24 cellular contexts compared by ENCODE assay signal in the genomic region with DNA sequence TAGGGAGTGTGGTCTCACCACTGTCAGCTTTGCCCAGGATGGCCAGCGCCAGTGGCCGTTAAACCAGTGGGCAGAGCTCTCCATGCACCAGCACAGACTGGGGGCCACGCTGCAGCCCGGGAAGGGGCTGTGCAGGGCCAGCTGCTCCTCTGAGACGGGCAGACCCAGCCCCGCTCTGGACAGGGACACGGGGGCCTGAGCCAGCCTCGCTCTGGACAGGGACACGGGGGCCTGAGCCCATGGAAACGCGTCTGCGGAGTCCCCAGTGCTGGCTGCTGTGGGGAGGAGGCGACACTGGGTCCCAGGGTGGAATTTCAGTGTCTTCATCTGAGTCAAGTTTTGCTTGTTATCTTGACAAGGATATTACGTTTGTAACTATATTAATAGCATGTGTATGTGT.
A peak's percentile ranks its signal among the peaks of the same experiment; 100 is the strongest.
DNase-seq lines count a peak whose midpoint lies in the region; ATAC-seq and TF ChIP-seq lines count a peak whose summit lies in the region.
"Had no signal": no experiment of that assay in that cellular context is flagged by ENCODE, and none has a peak within 500 bp of the region (broad histone marks: within the 10 kb centered on the region; RNA-seq: fewer than 3 reads in every experiment).

No MANE protein-coding gene starts in this region.

- H3F3A ChIP-seq in GM23248 (ENCODE audit: insufficient read depth), result no peaks in the 10 kb centered on the region

- H3K27ac Mint-ChIP-seq in natural killer cell treated with Interleukin-12 subunit alpha and Interleukin-12 subunit beta and Interleukin-15 and Interleukin-18, amount 100 ng/mL, for 72 hours, result no peak overlapping the region
- no peak overlapping the region for H3K27ac Mint-ChIP-seq in natural killer cell
- H3K27ac Mint-ChIP-seq: CD4-positive, alpha-beta memory T cell; CD4-positive, CD25-positive, alpha-beta regulatory T cell; CD8-positive, alpha-beta memory T cell had no signal

- TF ChIP-seq CTCF in natural killer cell (IDR thresholded peaks at IDR 0.05) (no peak), spleen (IDR thresholded peaks at IDR 0.05 in 8 of 11, conservative IDR thresholded peaks at IDR 0.05 in 3 of 11) (no peak)

- H3K4me1 ChIP-seq in spleen, result peaks cover 0 to 2% (median 0%) of the 10 kb centered on the region in 6 donors
- no peaks in the 10 kb centered on the region for H3K4me1 ChIP-seq in GM23248 (ENCODE audit: insufficient read depth)
- H3K4me1 ChIP-seq: BE2C had no signal

- intact Hi-C loops in left cardiac atrium (cut with DNase I) (no loop called here), Right ventricle myocardium superior (cut with DNase I) (no loop called here), natural killer cell (cut with micrococcal nuclease) (no loop called here), spleen (cut with DNase I; ENCODE audit: low total_unique reads) (no loop called here)

- no peaks in the 10 kb centered on the region for H3K9me3 Mint-ChIP-seq in natural killer cell treated with Interleukin-12 subunit alpha and Interleukin-12 subunit beta and Interleukin-15 and Interleukin-18, amount 100 ng/mL, for 72 hours
- peaks cover 0 to 3% of the 10 kb centered on the region in 2 donors for H3K9me3 Mint-ChIP-seq in natural killer cell

- no peaks in the 10 kb centered on the region for H3K79me2 ChIP-seq in GM23248 (ENCODE audit: insufficient read depth)

- no peak overlapping the region for H3K9ac ChIP-seq in GM23248
- H3K9ac ChIP-seq: BLaER1 had no signal

- no peak overlapping the region for H3K4me3 Mint-ChIP-seq in natural killer cell treated with Interleukin-12 subunit alpha and Interleukin-12 subunit beta and Interleukin-15 and Interleukin-18, amount 100 ng/mL, for 72 hours
- no peak overlapping the region for H3K4me3 Mint-ChIP-seq in natural killer cell
- H3K4me3 Mint-ChIP-seq: CD14-positive monocyte; CD4-positive, alpha-beta memory T cell; CD4-positive, CD25-positive, alpha-beta regulatory T cell; CD8-positive, alpha-beta memory T cell had no signal

- DNase-seq in left cardiac atrium (peak; percentile 7), Right ventricle myocardium superior (no peak), natural killer cell (no peak), spleen (peak; percentile 47), GM23248 (no peak), HCEC 1CT (no peak)
- peak; percentile 28 for DNase-seq in natural killer cell treated with Interleukin-12 subunit alpha and Interleukin-12 subunit beta and Interleukin-15 and Interleukin-18, amount 100 ng/mL, for 72 hours (ENCODE audit: low spot score)
- DNase-seq: 8988T; ACHN; BE2C; CD4-positive, alpha-beta memory T cell; CD4-positive, CD25-positive, alpha-beta regulatory T cell; CD8-positive, alpha-beta memory T cell; COR-L47; DMS 273 treated with DMSO at 0.1 percent for 48 hours; DMS153; DMS53; DMS79; DND-41; EL; GDM1 had no signal

- no peak for TF ChIP-seq POLR2A in spleen (IDR thresholded peaks at IDR 0.05)

- no peaks in the 10 kb centered on the region for H3K36me3 Mint-ChIP-seq in natural killer cell treated with Interleukin-12 subunit alpha and Interleukin-12 subunit beta and Interleukin-15 and Interleukin-18, amount 100 ng/mL, for 72 hours
- H3K36me3 Mint-ChIP-seq in natural killer cell, result no peaks in the 10 kb centered on the region
- H3K36me3 Mint-ChIP-seq: CD14-positive monocyte; CD4-positive, alpha-beta memory T cell; CD4-positive, CD25-positive, alpha-beta regulatory T cell; CD8-positive, alpha-beta memory T cell had no signal

- no peaks in the 10 kb centered on the region for H3K4me1 Mint-ChIP-seq in natural killer cell treated with Interleukin-12 subunit alpha and Interleukin-12 subunit beta and Interleukin-15 and Interleukin-18, amount 100 ng/mL, for 72 hours (ENCODE audit: low read depth in 2 of 2)
- no peaks in the 10 kb centered on the region for H3K4me1 Mint-ChIP-seq in natural killer cell
- H3K4me1 Mint-ChIP-seq: CD14-positive monocyte; CD4-positive, alpha-beta memory T cell; CD4-positive, CD25-positive, alpha-beta regulatory T cell; CD8-positive, alpha-beta memory T cell had no signal

- H3K4me3 ChIP-seq in spleen (no peak overlapping the region), GM23248 (no peak overlapping the region)
- H3K4me3 ChIP-seq: BLaER1, GM12878 had no signal

- H3K27me3 Mint-ChIP-seq in natural killer cell treated with Interleukin-12 subunit alpha and Interleukin-12 subunit beta and Interleukin-15 and Interleukin-18, amount 100 ng/mL, for 72 hours, result no peaks in the 10 kb centered on the region
- peaks cover 0 to 3% of the 10 kb centered on the region in 2 donors for H3K27me3 Mint-ChIP-seq in natural killer cell (ENCODE audit: low read depth in 2 of 2)
- H3K27me3 Mint-ChIP-seq: CD4-positive, CD25-positive, alpha-beta regulatory T cell had no signal

- no peaks in the 10 kb centered on the region for H4K20me1 ChIP-seq in GM23248 (ENCODE audit: insufficient read depth)
- H4K20me1 ChIP-seq: BLaER1 had no signal

- no peak overlapping the region for H2AFZ ChIP-seq in GM23248

- H3K36me3 ChIP-seq in spleen, result no peaks in the 10 kb centered on the region
- H3K36me3 ChIP-seq in GM23248 (ENCODE audit: low read depth), result no peaks in the 10 kb centered on the region
- H3K36me3 ChIP-seq: BE2C, BLaER1 had no signal

- H3K9me3 ChIP-seq in spleen (peaks cover 0 to 16% (median 0%) of the 10 kb centered on the region in 8 donors), GM23248 (ENCODE audit: low read depth) (no peaks in the 10 kb centered on the region)
- H3K9me3 ChIP-seq: BE2C had no signal

- H3K9me2 ChIP-seq in GM23248 (ENCODE audit: insufficient read depth), result no peaks in the 10 kb centered on the region

- WGBS in spleen, 5 donors, result 79 to 85% (median 82%) methylated on average over 11 to 14 of the region's 14 CpGs
- WGBS in GM23248 (ENCODE audit: low coverage in 1 of 2, low lambda C conversion rate in 2 of 2, missing lambda C conversion rate in 2 of 2), 2 experiments, result 51 to 56% methylated on average over 10 of the region's 14 CpGs

- H3K27me3 ChIP-seq in spleen (replicated peaks in 1 of 7) (no peaks in the 10 kb centered on the region), GM23248 (replicated peaks; ENCODE audit: insufficient read depth) (no peaks in the 10 kb centered on the region)
- H3K27me3 ChIP-seq: BE2C, BLaER1 had no signal

- no peak overlapping the region for H3K27ac ChIP-seq in spleen
- H3K27ac ChIP-seq in GM23248, result no peak overlapping the region
- H3K27ac ChIP-seq: BLaER1 had no signal

- in situ Hi-C loops in GM23248 (cut with MboI), result no loop called here

- ATAC-seq in left cardiac atrium (no peak), Right ventricle myocardium superior (ENCODE audit: poor library complexity) (no peak), natural killer cell (no peak)
- no peak for ATAC-seq in natural killer cell treated with Interleukin-12 subunit alpha and Interleukin-12 subunit beta and Interleukin-15 and Interleukin-18, amount 100 ng/mL, for 72 hours
- ATAC-seq: GM12878 had no signal

- H3K4me2 ChIP-seq in GM23248 (ENCODE audit: unreplicated experiment), result no peak overlapping the region
- H3K4me2 ChIP-seq: BLaER1 had no signal

Comparison
In these comparisons a context has a peak if more than half of its experiments do, and no peak if none do; other contexts are left out.
1. DNase-seq: peak in left cardiac atrium (single experiment), natural killer cell treated with Interleukin-12 subunit alpha and Interleukin-12 subunit beta and Interleukin-15 and Interleukin-18, amount 100 ng/mL, for 72 hours (single experiment) and spleen (single experiment); none in Right ventricle myocardium superior (single experiment), natural killer cell (single experiment), GM23248 (single experiment) and HCEC 1CT (single experiment).